1 cellular context compared by ENCODE assay signal in the genomic region with DNA sequence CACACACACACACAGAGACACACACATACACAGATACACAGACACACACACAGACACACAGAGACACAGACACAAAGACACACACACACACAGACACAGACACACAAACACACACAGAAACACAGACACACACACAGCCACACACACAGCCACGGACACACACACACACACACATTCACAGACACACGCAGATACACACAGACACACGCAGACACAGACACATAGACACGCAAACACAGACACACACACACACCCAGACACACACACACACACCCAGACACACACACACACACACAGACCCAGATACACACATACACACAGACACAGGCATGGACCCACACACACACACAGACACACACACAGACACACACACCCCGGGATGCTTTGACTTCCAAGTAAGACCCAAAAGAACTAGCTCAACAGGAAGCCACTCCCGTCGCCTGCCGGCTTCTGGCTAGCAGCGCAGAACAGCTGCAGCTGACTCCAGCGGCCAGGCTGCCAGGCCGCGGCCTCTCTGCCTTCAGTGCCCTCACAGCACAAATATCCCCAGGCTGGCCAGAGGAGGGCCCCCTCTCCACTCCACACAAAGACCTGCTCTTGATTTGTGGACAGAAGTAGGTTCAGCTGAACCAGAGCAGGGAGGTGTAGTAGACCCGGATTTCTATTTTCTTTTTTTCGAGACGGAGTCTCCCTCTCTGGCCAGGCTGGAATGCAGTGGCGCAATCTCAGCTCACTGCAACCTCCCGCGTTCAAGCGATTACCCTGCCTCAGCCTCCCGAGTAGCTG.
TF ChIP-seq lines count a peak whose summit lies in the region.

No MANE protein-coding gene starts in this region.

TF ChIP-seq in IMR-90, 13 proteins besides CTCF, POLR2A, EP300 and RAD21:
- TF ChIP-seq, protein P1, sequence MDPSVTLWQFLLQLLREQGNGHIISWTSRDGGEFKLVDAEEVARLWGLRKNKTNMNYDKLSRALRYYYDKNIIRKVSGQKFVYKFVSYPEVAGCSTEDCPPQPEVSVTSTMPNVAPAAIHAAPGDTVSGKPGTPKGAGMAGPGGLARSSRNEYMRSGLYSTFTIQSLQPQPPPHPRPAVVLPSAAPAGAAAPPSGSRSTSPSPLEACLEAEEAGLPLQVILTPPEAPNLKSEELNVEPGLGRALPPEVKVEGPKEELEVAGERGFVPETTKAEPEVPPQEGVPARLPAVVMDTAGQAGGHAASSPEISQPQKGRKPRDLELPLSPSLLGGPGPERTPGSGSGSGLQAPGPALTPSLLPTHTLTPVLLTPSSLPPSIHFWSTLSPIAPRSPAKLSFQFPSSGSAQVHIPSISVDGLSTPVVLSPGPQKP (IDR thresholded peaks at IDR 0.05; ENCODE audit: borderline replicate concordance, low read depth, low read length): no peak
- TF ChIP-seq MAFK (IDR thresholded peaks at IDR 0.05; ENCODE audit: low read depth, low read length): no peak
- TF ChIP-seq BHLHE40 (IDR thresholded peaks at IDR 0.05; ENCODE audit: low read depth, low read length): no peak; the same call in 1 of the 2 replicates
- no peak for TF ChIP-seq USF2 (IDR thresholded peaks at IDR 0.05; ENCODE audit: low read depth, low read length)
- peak; percentile 83 for TF ChIP-seq SMC3 (IDR thresholded peaks at IDR 0.05; ENCODE audit: low read depth, low read length)
- no peak for TF ChIP-seq CHD1 (IDR thresholded peaks at IDR 0.05; ENCODE audit: low read depth, low read length)
- peak; percentile 80 for TF ChIP-seq CEBPB (IDR thresholded peaks at IDR 0.05; ENCODE audit: low read depth, low read length)
- no peak for TF ChIP-seq FOS (IDR thresholded peaks at IDR 0.05; ENCODE audit: low read depth, low read length)
- no peak for TF ChIP-seq MXI1 (IDR thresholded peaks at IDR 0.05; ENCODE audit: borderline replicate concordance, low read depth, low read length)
- TF ChIP-seq NFE2L2 (IDR thresholded peaks at IDR 0.05; ENCODE audit: low read depth, low read length): no peak
- TF ChIP-seq RFX5 (IDR thresholded peaks at IDR 0.05; ENCODE audit: low read depth, low read length): no peak
- TF ChIP-seq RCOR1 (IDR thresholded peaks at IDR 0.05; ENCODE audit: insufficient replicate concordance, low read length): no peak
- TF ChIP-seq MAZ (IDR thresholded peaks at IDR 0.05; ENCODE audit: borderline replicate concordance, low read depth, low read length): no peak; the same call in 1 of the 2 replicates
TF ChIP-seq in IMR-90: peak in this region for 2.
